8 cellular contexts compared by ENCODE assay signal in genomic region chr4:74097631-74098550, GRCh38. TPM values are rescaled to one million over a fixed set of nuclear protein-coding genes. Genes with fewer than 3 reads are reported as not detected.
A peak's percentile ranks its signal among the peaks of the same experiment; 100 is the strongest.
DNase-seq lines count a peak whose midpoint lies in the region; ATAC-seq and TF ChIP-seq lines count a peak whose summit lies in the region.

No MANE protein-coding gene starts in this region.

- H3K27me3 Mint-ChIP-seq in activated T-cell treated with anti-CD3 and anti-CD28 coated beads, Interleukin-2, amount 50 U/mL, for 72 hours (ENCODE audit: low read depth): peaks cover 54% of the 10 kb centered on the region
- peaks cover 24% of the 10 kb centered on the region for H3K27me3 Mint-ChIP-seq in brain

- peak overlapping the region; percentile 69 to 88 for H3K4me3 Mint-ChIP-seq in activated T-cell treated with anti-CD3 and anti-CD28 coated beads, Interleukin-2, amount 50 U/mL, for 72 hours
- H3K4me3 Mint-ChIP-seq in brain: peak overlapping the region; percentile 81 to 91 (median 82)

- no peak overlapping the region for H3K23ac ChIP-seq in neuronal stem cell (ENCODE audit: low read depth, low read length, poor library complexity)

- H3K27ac ChIP-seq in liver (ENCODE audit: low read depth in 1 of 2, low read length in 2 of 2) (peak overlapping the region; percentile 99), thymus (ENCODE audit: low read depth) (peak overlapping the region; percentile 52), neuronal stem cell (replicated peaks; ENCODE audit: low read length) (no peak overlapping the region)

- no peak overlapping the region for H3K27ac Mint-ChIP-seq in activated T-cell treated with anti-CD3 and anti-CD28 coated beads, Interleukin-2, amount 50 U/mL, for 72 hours
- H3K27ac Mint-ChIP-seq in brain: peak overlapping the region in 3 of 5 experiments; percentile 21 to 83 (median 37)

- no peaks in the 10 kb centered on the region for H3K36me3 Mint-ChIP-seq in activated T-cell treated with anti-CD3 and anti-CD28 coated beads, Interleukin-2, amount 50 U/mL, for 72 hours (ENCODE audit: insufficient read depth in 2 of 2)
- no peaks in the 10 kb centered on the region for H3K36me3 Mint-ChIP-seq in brain

- H3K14ac ChIP-seq in neuronal stem cell (ENCODE audit: low read length): no peak overlapping the region

- no peaks in the 10 kb centered on the region for H3K79me1 ChIP-seq in neuronal stem cell (ENCODE audit: low read depth, low read length)

- H3K36me3 ChIP-seq in liver (ENCODE audit: control insufficient read depth in 4 of 4, insufficient read depth in 3 of 4, low read depth in 1 of 4, low read length in 3 of 4) (peaks cover 0 to 7% (median 0%) of the 10 kb centered on the region in 4 donors), thymus (ENCODE audit: control insufficient read depth, insufficient read depth) (no peaks in the 10 kb centered on the region), neuronal stem cell (replicated peaks in 1 of 2; ENCODE audit: control insufficient read depth in 2 of 2, insufficient read depth in 2 of 2, low read length in 2 of 2) (peaks cover 0 to 2% of the 10 kb centered on the region in 2 donors)

- H2BK15ac ChIP-seq in neuronal stem cell (ENCODE audit: low read length): no peak overlapping the region

- H3K4me1 ChIP-seq in liver (ENCODE audit: control insufficient read depth in 4 of 4, insufficient read depth in 4 of 4, low read length in 3 of 4) (peaks cover 2 to 37% (median 16%) of the 10 kb centered on the region in 4 donors), thymus (ENCODE audit: control insufficient read depth, insufficient read depth, low read length) (peaks cover 8% of the 10 kb centered on the region), neuronal stem cell (ENCODE audit: control insufficient read depth in 2 of 2, insufficient read depth in 1 of 2, low read depth in 1 of 2, low read length in 2 of 2) (peaks cover 0 to 2% of the 10 kb centered on the region in 2 donors)

- H3K9me3 ChIP-seq in liver (ENCODE audit: control insufficient read depth in 4 of 4, low read length in 3 of 4) (no peaks in the 10 kb centered on the region), thymus (ENCODE audit: control insufficient read depth) (no peaks in the 10 kb centered on the region), neuronal stem cell (replicated peaks in 1 of 2; ENCODE audit: control insufficient read depth in 2 of 2, insufficient read depth in 1 of 2, low read depth in 1 of 2, low read length in 2 of 2) (no peaks in the 10 kb centered on the region)

- peak overlapping the region; percentile 49 to 92 (median 86) for H3K4me3 ChIP-seq in liver (ENCODE audit: low read depth in 1 of 3, low read length in 3 of 3)
- H3K4me3 ChIP-seq in thymus (ENCODE audit: low read length): peak overlapping the region; percentile 82
- no peak overlapping the region for H3K4me3 ChIP-seq in neuronal stem cell (ENCODE audit: low read length in 2 of 2)

- TF ChIP-seq RAD21 in liver (IDR thresholded peaks at IDR 0.05): peak in 1 of 2 donors; percentile 8

- no peak overlapping the region for H3K18ac ChIP-seq in neuronal stem cell (ENCODE audit: low read length)

- no peak overlapping the region for H3K4me2 ChIP-seq in neuronal stem cell (ENCODE audit: insufficient read depth, low read length, poor library complexity, severe bottlenecking)

- H2BK5ac ChIP-seq in neuronal stem cell (ENCODE audit: low read length): no peak overlapping the region

- DNase-seq in activated T-cell treated with anti-CD3 and anti-CD28 coated beads, Interleukin-2, amount 50 U/mL, for 72 hours: no peak
- no peak for DNase-seq in activated T-cell treated with anti-CD3 and anti-CD28 coated beads, Interleukin-2, amount 50 U/mL, for 1 hour
- DNase-seq in neuronal stem cell (ENCODE audit: low spot score) (no peak), MV-4-11 (lab: John Stamatoyannopoulos, UW) (no peak)

- ATAC-seq in activated T-cell treated with anti-CD3 and anti-CD28 coated beads, Interleukin-2, amount 50 U/mL, for 72 hours (replicated peaks in 1 of 2): no peak
- ATAC-seq in HG03469 (IDR thresholded peaks at IDR 0.05; ENCODE audit: unreplicated experiment): no peak

- no peak overlapping the region for H2AFZ ChIP-seq in neuronal stem cell (ENCODE audit: low read length)

- H3K4me1 Mint-ChIP-seq in activated T-cell treated with anti-CD3 and anti-CD28 coated beads, Interleukin-2, amount 50 U/mL, for 72 hours (ENCODE audit: low read depth): peaks cover 5% of the 10 kb centered on the region
- peaks cover 6% of the 10 kb centered on the region for H3K4me1 Mint-ChIP-seq in brain

- H3K4ac ChIP-seq in neuronal stem cell (ENCODE audit: low read length): no peak overlapping the region

- WGBS in liver: 48% methylated on average over 3 of the region's 3 CpGs
- WGBS in thymus: 79% methylated on average over 3 of the region's 3 CpGs
- no CpG with 5 or more reads among the region's 3 CpGs for WGBS in neuronal stem cell (ENCODE audit: extremely low coverage in 2 of 2, insufficient read length in 2 of 2, insufficient replicate concordance in 1 of 2), 2 donors

- no peak overlapping the region for H4K8ac ChIP-seq in neuronal stem cell (ENCODE audit: low read depth, low read length)

- no peak overlapping the region for H4K91ac ChIP-seq in neuronal stem cell (ENCODE audit: low read depth, low read length, poor library complexity)

- H2AK5ac ChIP-seq in neuronal stem cell (ENCODE audit: low read depth, low read length): no peak overlapping the region

- H3K27me3 ChIP-seq in liver (ENCODE audit: control insufficient read depth in 4 of 4, insufficient read depth in 4 of 4, low read length in 3 of 4): no peaks in the 10 kb centered on the region
- H3K27me3 ChIP-seq in thymus (ENCODE audit: control insufficient read depth, insufficient read depth): no peaks in the 10 kb centered on the region
- peaks cover 0 to 2% (median 0%) of the 10 kb centered on the region in 3 experiments for H3K27me3 ChIP-seq in neuronal stem cell (ENCODE audit: control insufficient read depth in 3 of 3, insufficient read depth in 3 of 3, low read depth in 1 of 3, low read length in 3 of 3)

- no peaks in the 10 kb centered on the region for H3K9me3 Mint-ChIP-seq in activated T-cell treated with anti-CD3 and anti-CD28 coated beads, Interleukin-2, amount 50 U/mL, for 72 hours
- peaks cover 0 to 2% (median 0%) of the 10 kb centered on the region in 5 experiments for H3K9me3 Mint-ChIP-seq in brain

- H2BK12ac ChIP-seq in neuronal stem cell (ENCODE audit: low read length): no peak overlapping the region

- no peak overlapping the region for H2BK120ac ChIP-seq in neuronal stem cell (ENCODE audit: low read depth, low read length)

- TF ChIP-seq CTCF in brain (conservative IDR thresholded peaks at IDR 0.05) (no peak), liver (IDR thresholded peaks at IDR 0.05; ENCODE audit: low read depth, low read length, missing input control) (no peak)

- H3K9ac ChIP-seq in liver (ENCODE audit: low read depth in 1 of 2, low read length in 2 of 2) (peak overlapping the region; percentile 91), neuronal stem cell (ENCODE audit: low read depth, low read length, poor library complexity) (no peak overlapping the region)

TF ChIP-seq in liver, 16 proteins besides CTCF, POLR2A, EP300 and RAD21 (continues in another document):
- no peak for TF ChIP-seq NR2F2 (IDR thresholded peaks at IDR 0.05)
- peak; percentile 14 for TF ChIP-seq REST (IDR thresholded peaks at IDR 0.05)
- TF ChIP-seq ATF3 (IDR thresholded peaks at IDR 0.05): no peak
- TF ChIP-seq MAX (IDR thresholded peaks at IDR 0.05): peak; percentile 19
- no peak for TF ChIP-seq EGR1 (IDR thresholded peaks at IDR 0.05; ENCODE audit: low read depth in 2 of 2)
- TF ChIP-seq HNF4A (conservative IDR thresholded peaks at IDR 0.05): peak in 1 of 2 donors; percentile 43

RNA-seq across cellular contexts. Expression of gene CXCL2, which starts 1.1 kb away (rescaled TPM):
- not detected for total RNA-seq in activated T-cell treated with anti-CD3 and anti-CD28 coated beads, Interleukin-2, amount 50 U/mL, for 72 hours
- polyA plus RNA-seq in brain (ENCODE audit: insufficient read depth, low read depth, low replicate concordance) (not detected), liver (100 to 1,000 TPM in 1 of 2 donors, 10 to 100 TPM in 1; 45.3 to 680 TPM), thymus (9.4 TPM)
- 100 to 1,000 TPM in 1 of 2 donors, 1 to 10 TPM in 1; 3.7 to 110 TPM for total RNA-seq in liver
- polyA plus RNA-seq in neuronal stem cell (2013, experiment 1 of 2): 0.25 TPM
- 0.28 TPM for polyA plus RNA-seq in neuronal stem cell (2013, experiment 2 of 2)

RNA-seq across cellular contexts. Expression of gene CXCL3, which starts 59.4 kb away (rescaled TPM):
- total RNA-seq in activated T-cell treated with anti-CD3 and anti-CD28 coated beads, Interleukin-2, amount 50 U/mL, for 72 hours: not detected
- polyA plus RNA-seq in brain (ENCODE audit: insufficient read depth, low read depth, low replicate concordance) (not detected), liver (under 1 TPM; 0.07 to 0.96 TPM), thymus (3.3 TPM)
- under 1 TPM; 0.51 to 0.75 TPM for total RNA-seq in liver
- polyA plus RNA-seq in neuronal stem cell (2013, experiment 1 of 2): 1.6 TPM
- 1.5 TPM for polyA plus RNA-seq in neuronal stem cell (2013, experiment 2 of 2)

Comparison
In these comparisons a context has a peak if more than half of its experiments do, and no peak if none do; other contexts are left out.
1. H3K4me3 ChIP-seq: peak in liver (3 of 3) and thymus (single experiment); none in neuronal stem cell (0 of 2).